Comparison of ENCODE assay signal across 17 cellular contexts in genomic region chr5:74056102-74056788, GRCh38.
DNase-seq lines count a peak whose midpoint lies in the region; ATAC-seq and TF ChIP-seq lines count a peak whose summit lies in the region.
"Had no signal": no experiment of that assay in that cellular context is flagged by ENCODE, and none has a peak within 500 bp of the region (broad histone marks: within the 10 kb centered on the region; RNA-seq: fewer than 3 reads in every experiment).

No MANE protein-coding gene starts in this region.

- TF ChIP-seq CTCF in HEK293 (tag by site-specific recombination; IDR thresholded peaks at IDR 0.05): no peak

- H3K9me3 ChIP-seq in HEK293 (ENCODE audit: control insufficient read depth, insufficient read depth, low read depth, low read length): no peaks in the 10 kb centered on the region
- H3K9me3 ChIP-seq: breast epithelium, transverse colon had no signal

- POLR2A ChIA-PET in HEK293 (lab: Yijun Ruan, JAX): no interaction called here

- intact Hi-C loops in sciatic nerve (cut with DNase I): no loop called here

- CTCF ChIA-PET in HEK293 (lab: Yijun Ruan, JAX): interaction anchor here (0.6 to 1.7 kb wide), 9 partner anchors 10 to 584 kb away, joined by 3 to 6 read pairs (median 3); no protein-coding TSS in a partner anchor

- ATAC-seq in sciatic nerve (peak; percentile 45), GM18519 (IDR thresholded peaks at IDR 0.05; ENCODE audit: low FRiP score, unreplicated experiment) (no peak)

- H3K27ac ChIP-seq in HEK293 (ENCODE audit: extremely low read depth, low read depth, low read length): no peak overlapping the region
- H3K27ac ChIP-seq: SK-N-MC, transverse colon had no signal

- no peaks in the 10 kb centered on the region for H3K36me3 ChIP-seq in HEK293 (ENCODE audit: control insufficient read depth in 2 of 2, insufficient read depth in 1 of 2, low read length in 2 of 2)
- H3K36me3 ChIP-seq: breast epithelium, transverse colon had no signal

- no peaks in the 10 kb centered on the region; the same call in 1 of the 2 replicates for H3K4me1 ChIP-seq in HEK293 (ENCODE audit: control insufficient read depth, insufficient read depth, low read length)
- H3K4me1 ChIP-seq: breast epithelium, transverse colon had no signal

- DNase-seq in NCI-H82 (lab: John Stamatoyannopoulos, UW): peak; percentile 51
- no peak for DNase-seq in NCI-H82 treated with DMSO at 0.1 percent for 48 hours (lab: John Stamatoyannopoulos, UW; ENCODE audit: unreplicated experiment)
- peak; percentile 36 for DNase-seq in inferior parietal cortex (ENCODE audit: extremely low spot score)
- DNase-seq in sciatic nerve (ENCODE audit: low spot score): no peak
- no peak for DNase-seq in hepatic stellate cell (ENCODE audit: low spot score)
- no peak for DNase-seq in NOMO-1 treated with DMSO at 0.1 percent for 48 hours (lab: John Stamatoyannopoulos, UW; ENCODE audit: unreplicated experiment)
- DNase-seq: activated CD4-positive, alpha-beta T cell treated with anti-CD3 and anti-CD28 coated beads, Interleukin-2, amount 10 ng/mL, durations not matched to agents 24 days and 14 days; cortex of kidney; DMS79; NCI-H2107; stimulated activated CD4-positive, alpha-beta T cell treated with anti-CD3 and anti-CD28 coated beads, Interleukin-4, amount 100 ng/mL, for 1 hour; stimulated activated naive CD4-positive, alpha-beta T cell treated with Interleukin-2 at 50 U/mL for 16 hours had no signal

- H3K4me3 ChIP-seq in HEK293 (ENCODE audit: low read depth, low read length): no peak overlapping the region
- H3K4me3 ChIP-seq: breast epithelium, SK-N-MC, transverse colon had no signal

TF ChIP-seq in HEK293, 187 proteins besides CTCF, POLR2A, EP300 and RAD21:
- no peak for TF ChIP-seq ZNF768 (tag by site-specific recombination; IDR thresholded peaks at IDR 0.05)
- TF ChIP-seq ZNF561 (tag by site-specific recombination; IDR thresholded peaks at IDR 0.05; ENCODE audit: borderline replicate concordance): no peak
- TF ChIP-seq ZBTB17 (tag by site-specific recombination; IDR thresholded peaks at IDR 0.05): no peak
- TF ChIP-seq ZNF629 (tag by site-specific recombination; IDR thresholded peaks at IDR 0.05): no peak
- 0 out of 2 replicates have a peak, but pooled peaks have one; percentile 36 for TF ChIP-seq ZNF18 (tag by site-specific recombination; IDR thresholded peaks at IDR 0.05)
TF ChIP-seq in HEK293: peak in this region for 1.

Comparison
In these comparisons a context has a peak if more than half of its experiments do, and no peak if none do; other contexts are left out.
1. DNase-seq: peak in NCI-H82 (single experiment) and inferior parietal cortex (single experiment); none in NCI-H82 treated with DMSO at 0.1 percent for 48 hours (single experiment), sciatic nerve (single experiment), hepatic stellate cell (single experiment) and NOMO-1 treated with DMSO at 0.1 percent for 48 hours (single experiment).